22 cellular contexts compared by ENCODE assay signal in genomic region chr1:220344745-220345144, GRCh38.
DNase-seq lines count a peak whose midpoint lies in the region; ATAC-seq, FAIRE-seq and TF ChIP-seq lines count a peak whose summit lies in the region.
"Had no signal": no experiment of that assay in that cellular context is flagged by ENCODE, and none has a peak within 500 bp of the region (broad histone marks: within the 10 kb centered on the region; RNA-seq: fewer than 3 reads in every experiment).

No MANE protein-coding gene starts in this region.

- no peak for FAIRE-seq in GM12878 (lab: Jason Lieb, UNC)

- intact Hi-C loops in GM12878 (cut with micrococcal nuclease; ENCODE audit: unreplicated experiment) = no loop called here
- intact Hi-C loops in activated CD4-positive, alpha-beta memory T cell treated with anti-CD3 and anti-CD28 coated beads for 36 hours (cut with micrococcal nuclease) = no loop called here

- POLR2A ChIA-PET in GM12878 (lab: Charles Lee) = interaction anchor here (1.3 to 1.4 kb wide), 2 partner anchors 125 to 126 kb away, joined by 3 to 4 read pairs; no protein-coding TSS in a partner anchor
- POLR2A ChIA-PET in activated CD4-positive, alpha-beta memory T cell treated with anti-CD3 and anti-CD28 coated beads for 36 hours (lab: Charles Lee) = interaction anchor here (0.6 kb wide), 1 partner anchor 68 kb away, joined by 3 read pairs; no protein-coding TSS in a partner anchor

- H3K9me3 ChIP-seq in GM12878 (replicated peaks; ENCODE audit: control insufficient read depth, insufficient read depth, low read length) (no peaks in the 10 kb centered on the region), neural progenitor cell (ENCODE audit: low read depth) (no peaks in the 10 kb centered on the region)
- H3K9me3 ChIP-seq: Peyer's patch, right atrium auricular region had no signal

- peaks cover 2% of the 10 kb centered on the region for H3K27me3 Mint-ChIP-seq in neural progenitor cell (ENCODE audit: insufficient read depth, low read depth)
- peaks cover 1% of the 10 kb centered on the region for H3K27me3 Mint-ChIP-seq in activated CD4-positive, alpha-beta memory T cell treated with anti-CD3 and anti-CD28 coated beads for 36 hours
- H3K27me3 Mint-ChIP-seq: B cell had no signal

- no peaks in the 10 kb centered on the region; the same call in 1 of the 2 replicates for H4K20me1 ChIP-seq in GM12878 (ENCODE audit: control insufficient read depth, insufficient read depth)
- H4K20me1 ChIP-seq in neural progenitor cell (ENCODE audit: low read depth) = no peaks in the 10 kb centered on the region

- no peaks in the 10 kb centered on the region for H3K4me1 ChIP-seq in GM12878 (ENCODE audit: control insufficient read depth, insufficient read depth, low read length)
- H3K4me1 ChIP-seq in neural progenitor cell = no peaks in the 10 kb centered on the region
- H3K4me1 ChIP-seq: Peyer's patch, right atrium auricular region had no signal

- H3K4me3 ChIP-seq in GM12878 (no peak overlapping the region), neural progenitor cell (no peak overlapping the region)
- H3K4me3 ChIP-seq: cardiac muscle cell, GM23338, Peyer's patch, right atrium auricular region had no signal

- RAD21 ChIA-PET in GM12878 (lab: Charles Lee; ENCODE audit: unreplicated experiment) = interaction anchor here (0.8 to 1.1 kb wide), 3 partner anchors 17 to 125 kb away, joined by 3 to 5 read pairs (median 3); no protein-coding TSS in a partner anchor

- TF ChIP-seq POLR2A in GM12878 (IDR thresholded peaks at IDR 0.05; ENCODE audit: low read depth, low read length) = no peak

- H3K27me3 ChIP-seq in GM12878 (replicated peaks in 1 of 2; ENCODE audit: control insufficient read depth in 2 of 2, insufficient read depth in 2 of 2, low read length in 1 of 2) (no peaks in the 10 kb centered on the region), neural progenitor cell (no peaks in the 10 kb centered on the region)
- H3K27me3 ChIP-seq: cardiac muscle cell, Peyer's patch, right atrium auricular region had no signal

- no peaks in the 10 kb centered on the region for H3K36me3 Mint-ChIP-seq in neural progenitor cell
- no peaks in the 10 kb centered on the region for H3K36me3 Mint-ChIP-seq in activated CD4-positive, alpha-beta memory T cell treated with anti-CD3 and anti-CD28 coated beads for 36 hours
- H3K36me3 Mint-ChIP-seq: activated naive CD8-positive, alpha-beta T cell treated with anti-CD3 and anti-CD28 coated beads, Interleukin-2, amount 10 ng/mL, durations not matched to agents 7 days and 5 days; IgD-negative memory B cell; mesothelial cell of epicardium had no signal

- H3K9ac ChIP-seq in GM12878 (ENCODE audit: control insufficient read depth, insufficient read depth, low read length) (no peak overlapping the region), neural progenitor cell (no peak overlapping the region)

- no TSS peak for BruUV-seq in GM12878 (replicated peaks; lab: Mats Ljungman, UMichigan)

- no peaks in the 10 kb centered on the region for H3K79me2 ChIP-seq in GM12878 (ENCODE audit: control insufficient read depth, insufficient read depth, low read length)
- no peaks in the 10 kb centered on the region for H3K79me2 ChIP-seq in neural progenitor cell (ENCODE audit: low read depth)

- H3K4me2 ChIP-seq in GM12878 (ENCODE audit: control insufficient read depth, insufficient read depth) (no peak overlapping the region), neural progenitor cell (no peak overlapping the region)
- H3K4me2 ChIP-seq: GM23338 had no signal

- no peak overlapping the region for H3K27ac Mint-ChIP-seq in neural progenitor cell
- no peak overlapping the region for H3K27ac Mint-ChIP-seq in activated CD4-positive, alpha-beta memory T cell treated with anti-CD3 and anti-CD28 coated beads for 36 hours
- H3K27ac Mint-ChIP-seq: activated CD4-positive, alpha-beta memory T cell treated with anti-CD3 and anti-CD28 coated beads, Interleukin-2, amount 10 ng/mL, durations not matched to agents 7 days and 5 days; activated naive CD8-positive, alpha-beta T cell treated with anti-CD3 and anti-CD28 coated beads, Interleukin-2, amount 10 ng/mL, durations not matched to agents 7 days and 5 days; activated T-cell treated with anti-CD3 and anti-CD28 coated beads, Interleukin-2, amount 50 U/mL, for 72 hours; B cell; IgD-negative memory B cell; mesothelial cell of epicardium had no signal

- H3K27ac ChIP-seq in GM12878 (ENCODE audit: control insufficient read depth, insufficient read depth) (no peak overlapping the region), neural progenitor cell (no peak overlapping the region)
- H3K27ac ChIP-seq: cardiac muscle cell, Peyer's patch, right atrium auricular region, VCaP had no signal

- TF ChIP-seq EP300 in GM12878 (IDR thresholded peaks at IDR 0.05; ENCODE audit: borderline replicate concordance in 1 of 2, control insufficient read depth in 1 of 2, low read depth in 2 of 2, low read length in 2 of 2) = peak; percentile 49 to 63; a peak in 2 of 4 replicates

- CTCF ChIA-PET in GM12878 (lab: Yijun Ruan, JAX) = interaction anchor here (0.7 to 1.2 kb wide), 3 partner anchors 9 to 74 kb away, joined by 3 to 4 read pairs (median 3); no protein-coding TSS in a partner anchor
- CTCF ChIA-PET in activated CD4-positive, alpha-beta memory T cell treated with anti-CD3 and anti-CD28 coated beads for 36 hours (lab: Charles Lee) = no interaction called here

- H3K4me3 Mint-ChIP-seq in neural progenitor cell = no peak overlapping the region
- no peak overlapping the region for H3K4me3 Mint-ChIP-seq in activated CD4-positive, alpha-beta memory T cell treated with anti-CD3 and anti-CD28 coated beads for 36 hours
- H3K4me3 Mint-ChIP-seq: activated CD4-positive, alpha-beta memory T cell treated with anti-CD3 and anti-CD28 coated beads, Interleukin-2, amount 10 ng/mL, durations not matched to agents 7 days and 5 days; activated naive CD8-positive, alpha-beta T cell treated with anti-CD3 and anti-CD28 coated beads, Interleukin-2, amount 10 ng/mL, durations not matched to agents 7 days and 5 days; activated T-cell treated with anti-CD3 and anti-CD28 coated beads, Interleukin-2, amount 50 U/mL, for 72 hours; B cell; GM23338; IgD-negative memory B cell; mesothelial cell of epicardium had no signal

- H2AFZ ChIP-seq in GM12878 (ENCODE audit: control insufficient read depth, low read depth, low read length) = no peak overlapping the region
- no peak overlapping the region for H2AFZ ChIP-seq in neural progenitor cell (replicated peaks)

- DNase-seq in GM12878 (ENCODE audit: low read depth, low spot score) (peak; percentile 16), ACHN (no peak), A172 (ENCODE audit: low spot score) (no peak), neural progenitor cell (ENCODE audit: low spot score) (no peak)
- DNase-seq in activated CD4-positive, alpha-beta memory T cell treated with anti-CD3 and anti-CD28 coated beads for 36 hours = no peak
- DNase-seq: activated CD4-positive, alpha-beta memory T cell treated with anti-CD3 and anti-CD28 coated beads, Interleukin-2, amount 10 ng/mL, durations not matched to agents 7 days and 5 days; activated naive CD8-positive, alpha-beta T cell treated with anti-CD3 and anti-CD28 coated beads, Interleukin-2, amount 10 ng/mL, durations not matched to agents 7 days and 5 days; activated T-cell treated with anti-CD3 and anti-CD28 coated beads, Interleukin-2, amount 50 U/mL, for 72 hours; NCI-H2081; NCI-H748 treated with DMSO at 0.1 percent for 48 hours; Peyer's patch; SW 1271 had no signal

- H3K4me1 Mint-ChIP-seq in neural progenitor cell = peaks cover 12% of the 10 kb centered on the region
- no peaks in the 10 kb centered on the region for H3K4me1 Mint-ChIP-seq in activated CD4-positive, alpha-beta memory T cell treated with anti-CD3 and anti-CD28 coated beads for 36 hours (ENCODE audit: low read depth)
- H3K4me1 Mint-ChIP-seq: activated CD4-positive, alpha-beta memory T cell treated with anti-CD3 and anti-CD28 coated beads, Interleukin-2, amount 10 ng/mL, durations not matched to agents 7 days and 5 days; activated naive CD8-positive, alpha-beta T cell treated with anti-CD3 and anti-CD28 coated beads, Interleukin-2, amount 10 ng/mL, durations not matched to agents 7 days and 5 days; B cell had no signal

- in situ Hi-C loops in GM12878 (cut with MboI) (no loop called here), ACHN (cut with HindIII; ENCODE audit: low pct_ligation_motif_present, low pct_unique_long_range_greater_than_20kb, low sequenced_read_pairs) (no loop called here)

- TF ChIP-seq CTCF in GM12878 (IDR thresholded peaks at IDR 0.05 in 2 of 3, conservative IDR thresholded peaks at IDR 0.05 in 1 of 3; ENCODE audit: control insufficient read depth in 2 of 3, extremely low read depth in 1 of 3, insufficient read depth in 1 of 3, low read depth in 3 of 3, low read length in 3 of 3) = no peak
- no peak for TF ChIP-seq CTCF in neural progenitor cell (IDR thresholded peaks at IDR 0.05)

- H3K36me3 ChIP-seq in GM12878 (ENCODE audit: control insufficient read depth in 2 of 2, insufficient read depth in 2 of 2, low read length in 1 of 2) (no peaks in the 10 kb centered on the region), neural progenitor cell (no peaks in the 10 kb centered on the region)
- H3K36me3 ChIP-seq: cardiac muscle cell, Peyer's patch, right atrium auricular region had no signal

- WGBS in GM12878 (ENCODE audit: insufficient coverage, insufficient replicate concordance, low lambda C conversion rate, missing lambda C conversion rate) = 33% methylated on average over 3 of the region's 3 CpGs

- H3K9me3 Mint-ChIP-seq in neural progenitor cell = no peaks in the 10 kb centered on the region
- H3K9me3 Mint-ChIP-seq in activated CD4-positive, alpha-beta memory T cell treated with anti-CD3 and anti-CD28 coated beads for 36 hours = no peaks in the 10 kb centered on the region
- H3K9me3 Mint-ChIP-seq: activated CD4-positive, alpha-beta memory T cell treated with anti-CD3 and anti-CD28 coated beads, Interleukin-2, amount 10 ng/mL, durations not matched to agents 7 days and 5 days; activated naive CD8-positive, alpha-beta T cell treated with anti-CD3 and anti-CD28 coated beads, Interleukin-2, amount 10 ng/mL, durations not matched to agents 7 days and 5 days; activated T-cell treated with anti-CD3 and anti-CD28 coated beads, Interleukin-2, amount 50 U/mL, for 72 hours; GM23338; mesothelial cell of epicardium had no signal

- H3F3A ChIP-seq in neural progenitor cell (ENCODE audit: low read depth) = no peaks in the 10 kb centered on the region

- no peak for TF ChIP-seq RAD21 in GM12878 (IDR thresholded peaks at IDR 0.05; ENCODE audit: insufficient read depth, low read depth, low read length)

- SMC1A ChIA-PET in GM12878 (lab: Charles Lee; ENCODE audit: uncharacterized antibody, unreplicated experiment) = interaction anchor here (1.2 to 1.8 kb wide), 2 partner anchors 20 to 48 kb away, joined by 4 to 5 read pairs; no protein-coding TSS in a partner anchor

- ATAC-seq in GM18858 (IDR thresholded peaks at IDR 0.05; ENCODE audit: unreplicated experiment) (peak; percentile 65), GM21529 (IDR thresholded peaks at IDR 0.05; ENCODE audit: unreplicated experiment) (peak; percentile 66), HG02973 (IDR thresholded peaks at IDR 0.05; ENCODE audit: unreplicated experiment) (peak; percentile 80), GM12878 (peak; percentile 88)
- ATAC-seq: GM23338 had no signal

TF ChIP-seq in GM12878, 131 proteins besides CTCF, POLR2A, EP300 and RAD21 (continues in another document):
- TF ChIP-seq CHD2 (IDR thresholded peaks at IDR 0.05; ENCODE audit: borderline replicate concordance, low read depth, low read length) (no peak), RAD51 (IDR thresholded peaks at IDR 0.05) (no peak)
